Comparison of ENCODE assay signal across 1 cellular context in the genomic region with DNA sequence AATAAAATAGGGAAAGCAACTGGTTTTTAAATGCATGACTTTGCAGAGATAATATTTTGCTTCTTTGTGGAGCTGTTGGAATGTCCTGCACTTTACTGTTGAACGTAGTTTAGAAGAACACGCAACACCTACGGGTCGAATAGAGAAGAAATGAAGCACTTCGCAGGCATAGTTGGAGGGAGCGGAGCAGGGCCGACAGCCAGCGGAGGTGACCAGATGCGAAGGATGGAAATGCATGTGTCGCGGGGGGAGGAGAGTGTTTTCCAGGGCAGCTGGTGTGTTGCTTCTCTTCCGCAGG.
TF ChIP-seq lines count a peak whose summit lies in the region.

No MANE protein-coding gene starts in this region.

TF ChIP-seq in HepG2, 621 proteins besides CTCF, POLR2A, EP300 and RAD21 (continued from another document):
- TF ChIP-seq, protein P1, sequence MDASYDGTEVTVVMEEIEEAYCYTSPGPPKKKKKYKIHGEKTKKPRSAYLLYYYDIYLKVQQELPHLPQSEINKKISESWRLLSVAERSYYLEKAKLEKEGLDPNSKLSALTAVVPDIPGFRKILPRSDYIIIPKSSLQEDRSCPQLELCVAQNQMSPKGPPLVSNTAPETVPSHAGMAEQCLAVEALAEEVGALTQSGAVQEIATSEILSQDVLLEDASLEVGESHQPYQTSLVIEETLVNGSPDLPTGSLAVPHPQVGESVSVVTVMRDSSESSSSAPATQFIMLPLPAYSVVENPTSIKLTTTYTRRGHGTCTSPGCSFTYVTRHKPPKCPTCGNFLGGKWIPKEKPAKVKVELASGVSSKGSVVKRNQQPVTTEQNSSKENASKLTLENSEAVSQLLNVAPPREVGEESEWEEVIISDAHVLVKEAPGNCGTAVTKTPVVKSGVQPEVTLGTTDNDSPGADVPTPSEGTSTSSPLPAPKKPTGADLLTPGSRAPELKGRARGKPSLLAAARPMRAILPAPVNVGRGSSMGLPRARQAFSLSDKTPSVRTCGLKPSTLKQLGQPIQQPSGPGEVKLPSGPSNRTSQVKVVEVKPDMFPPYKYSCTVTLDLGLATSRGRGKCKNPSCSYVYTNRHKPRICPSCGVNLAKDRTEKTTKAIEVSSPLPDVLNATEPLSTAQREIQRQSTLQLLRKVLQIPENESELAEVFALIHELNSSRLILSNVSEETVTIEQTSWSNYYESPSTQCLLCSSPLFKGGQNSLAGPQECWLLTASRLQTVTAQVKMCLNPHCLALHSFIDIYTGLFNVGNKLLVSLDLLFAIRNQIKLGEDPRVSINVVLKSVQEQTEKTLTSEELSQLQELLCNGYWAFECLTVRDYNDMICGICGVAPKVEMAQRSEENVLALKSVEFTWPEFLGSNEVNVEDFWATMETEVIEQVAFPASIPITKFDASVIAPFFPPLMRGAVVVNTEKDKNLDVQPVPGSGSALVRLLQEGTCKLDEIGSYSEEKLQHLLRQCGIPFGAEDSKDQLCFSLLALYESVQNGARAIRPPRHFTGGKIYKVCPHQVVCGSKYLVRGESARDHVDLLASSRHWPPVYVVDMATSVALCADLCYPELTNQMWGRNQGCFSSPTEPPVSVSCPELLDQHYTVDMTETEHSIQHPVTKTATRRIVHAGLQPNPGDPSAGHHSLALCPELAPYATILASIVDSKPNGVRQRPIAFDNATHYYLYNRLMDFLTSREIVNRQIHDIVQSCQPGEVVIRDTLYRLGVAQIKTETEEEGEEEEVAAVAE (CRISPR knock-in tag; IDR thresholded peaks at IDR 0.05; ENCODE audit: borderline replicate concordance) = no peak
- TF ChIP-seq, protein P2, sequence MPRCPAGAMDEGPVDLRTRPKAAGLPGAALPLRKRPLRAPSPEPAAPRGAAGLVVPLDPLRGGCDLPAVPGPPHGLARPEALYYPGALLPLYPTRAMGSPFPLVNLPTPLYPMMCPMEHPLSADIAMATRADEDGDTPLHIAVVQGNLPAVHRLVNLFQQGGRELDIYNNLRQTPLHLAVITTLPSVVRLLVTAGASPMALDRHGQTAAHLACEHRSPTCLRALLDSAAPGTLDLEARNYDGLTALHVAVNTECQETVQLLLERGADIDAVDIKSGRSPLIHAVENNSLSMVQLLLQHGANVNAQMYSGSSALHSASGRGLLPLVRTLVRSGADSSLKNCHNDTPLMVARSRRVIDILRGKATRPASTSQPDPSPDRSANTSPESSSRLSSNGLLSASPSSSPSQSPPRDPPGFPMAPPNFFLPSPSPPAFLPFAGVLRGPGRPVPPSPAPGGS (CRISPR knock-in tag; IDR thresholded peaks at IDR 0.05) = no peak
- TF ChIP-seq ZNF274 (CRISPR knock-in tag; IDR thresholded peaks at IDR 0.05) = no peak
- TF ChIP-seq, protein P3, sequence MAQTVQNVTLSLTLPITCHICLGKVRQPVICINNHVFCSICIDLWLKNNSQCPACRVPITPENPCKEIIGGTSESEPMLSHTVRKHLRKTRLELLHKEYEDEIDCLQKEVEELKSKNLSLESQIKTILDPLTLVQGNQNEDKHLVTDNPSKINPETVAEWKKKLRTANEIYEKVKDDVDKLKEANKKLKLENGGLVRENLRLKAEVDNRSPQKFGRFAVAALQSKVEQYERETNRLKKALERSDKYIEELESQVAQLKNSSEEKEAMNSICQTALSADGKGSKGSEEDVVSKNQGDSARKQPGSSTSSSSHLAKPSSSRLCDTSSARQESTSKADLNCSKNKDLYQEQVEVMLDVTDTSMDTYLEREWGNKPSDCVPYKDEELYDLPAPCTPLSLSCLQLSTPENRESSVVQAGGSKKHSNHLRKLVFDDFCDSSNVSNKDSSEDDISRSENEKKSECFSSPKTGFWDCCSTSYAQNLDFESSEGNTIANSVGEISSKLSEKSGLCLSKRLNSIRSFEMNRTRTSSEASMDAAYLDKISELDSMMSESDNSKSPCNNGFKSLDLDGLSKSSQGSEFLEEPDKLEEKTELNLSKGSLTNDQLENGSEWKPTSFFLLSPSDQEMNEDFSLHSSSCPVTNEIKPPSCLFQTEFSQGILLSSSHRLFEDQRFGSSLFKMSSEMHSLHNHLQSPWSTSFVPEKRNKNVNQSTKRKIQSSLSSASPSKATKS (CRISPR knock-in tag; IDR thresholded peaks at IDR 0.05) = no peak
- peak; percentile 5; the same call in 1 of the 2 replicates for TF ChIP-seq NR2C2 (CRISPR knock-in tag; IDR thresholded peaks at IDR 0.05; ENCODE audit: borderline replicate concordance)
- TF ChIP-seq ZFAT (CRISPR knock-in tag; conservative IDR thresholded peaks at IDR 0.05) = no peak
- TF ChIP-seq RXRA (CRISPR knock-in tag; IDR thresholded peaks at IDR 0.05) = no peak
- TF ChIP-seq ZNF891 (CRISPR knock-in tag; IDR thresholded peaks at IDR 0.05) = no peak
- no peak for TF ChIP-seq ZBTB20 (CRISPR knock-in tag; IDR thresholded peaks at IDR 0.05; ENCODE audit: borderline replicate concordance, low read depth)
- no peak for TF ChIP-seq HMG20A (CRISPR knock-in tag; IDR thresholded peaks at IDR 0.05; ENCODE audit: borderline replicate concordance)
- no peak for TF ChIP-seq POLR2G (IDR thresholded peaks at IDR 0.05; ENCODE audit: low read depth, low read length)
- no peak for TF ChIP-seq GZF1 (CRISPR knock-in tag; IDR thresholded peaks at IDR 0.05)
- TF ChIP-seq XBP1 (CRISPR knock-in tag; IDR thresholded peaks at IDR 0.05) = no peak
- TF ChIP-seq MATR3 (CRISPR knock-in tag; IDR thresholded peaks at IDR 0.05) = no peak
- no peak for TF ChIP-seq RFXANK (CRISPR knock-in tag; IDR thresholded peaks at IDR 0.05)
- TF ChIP-seq, protein P4, sequence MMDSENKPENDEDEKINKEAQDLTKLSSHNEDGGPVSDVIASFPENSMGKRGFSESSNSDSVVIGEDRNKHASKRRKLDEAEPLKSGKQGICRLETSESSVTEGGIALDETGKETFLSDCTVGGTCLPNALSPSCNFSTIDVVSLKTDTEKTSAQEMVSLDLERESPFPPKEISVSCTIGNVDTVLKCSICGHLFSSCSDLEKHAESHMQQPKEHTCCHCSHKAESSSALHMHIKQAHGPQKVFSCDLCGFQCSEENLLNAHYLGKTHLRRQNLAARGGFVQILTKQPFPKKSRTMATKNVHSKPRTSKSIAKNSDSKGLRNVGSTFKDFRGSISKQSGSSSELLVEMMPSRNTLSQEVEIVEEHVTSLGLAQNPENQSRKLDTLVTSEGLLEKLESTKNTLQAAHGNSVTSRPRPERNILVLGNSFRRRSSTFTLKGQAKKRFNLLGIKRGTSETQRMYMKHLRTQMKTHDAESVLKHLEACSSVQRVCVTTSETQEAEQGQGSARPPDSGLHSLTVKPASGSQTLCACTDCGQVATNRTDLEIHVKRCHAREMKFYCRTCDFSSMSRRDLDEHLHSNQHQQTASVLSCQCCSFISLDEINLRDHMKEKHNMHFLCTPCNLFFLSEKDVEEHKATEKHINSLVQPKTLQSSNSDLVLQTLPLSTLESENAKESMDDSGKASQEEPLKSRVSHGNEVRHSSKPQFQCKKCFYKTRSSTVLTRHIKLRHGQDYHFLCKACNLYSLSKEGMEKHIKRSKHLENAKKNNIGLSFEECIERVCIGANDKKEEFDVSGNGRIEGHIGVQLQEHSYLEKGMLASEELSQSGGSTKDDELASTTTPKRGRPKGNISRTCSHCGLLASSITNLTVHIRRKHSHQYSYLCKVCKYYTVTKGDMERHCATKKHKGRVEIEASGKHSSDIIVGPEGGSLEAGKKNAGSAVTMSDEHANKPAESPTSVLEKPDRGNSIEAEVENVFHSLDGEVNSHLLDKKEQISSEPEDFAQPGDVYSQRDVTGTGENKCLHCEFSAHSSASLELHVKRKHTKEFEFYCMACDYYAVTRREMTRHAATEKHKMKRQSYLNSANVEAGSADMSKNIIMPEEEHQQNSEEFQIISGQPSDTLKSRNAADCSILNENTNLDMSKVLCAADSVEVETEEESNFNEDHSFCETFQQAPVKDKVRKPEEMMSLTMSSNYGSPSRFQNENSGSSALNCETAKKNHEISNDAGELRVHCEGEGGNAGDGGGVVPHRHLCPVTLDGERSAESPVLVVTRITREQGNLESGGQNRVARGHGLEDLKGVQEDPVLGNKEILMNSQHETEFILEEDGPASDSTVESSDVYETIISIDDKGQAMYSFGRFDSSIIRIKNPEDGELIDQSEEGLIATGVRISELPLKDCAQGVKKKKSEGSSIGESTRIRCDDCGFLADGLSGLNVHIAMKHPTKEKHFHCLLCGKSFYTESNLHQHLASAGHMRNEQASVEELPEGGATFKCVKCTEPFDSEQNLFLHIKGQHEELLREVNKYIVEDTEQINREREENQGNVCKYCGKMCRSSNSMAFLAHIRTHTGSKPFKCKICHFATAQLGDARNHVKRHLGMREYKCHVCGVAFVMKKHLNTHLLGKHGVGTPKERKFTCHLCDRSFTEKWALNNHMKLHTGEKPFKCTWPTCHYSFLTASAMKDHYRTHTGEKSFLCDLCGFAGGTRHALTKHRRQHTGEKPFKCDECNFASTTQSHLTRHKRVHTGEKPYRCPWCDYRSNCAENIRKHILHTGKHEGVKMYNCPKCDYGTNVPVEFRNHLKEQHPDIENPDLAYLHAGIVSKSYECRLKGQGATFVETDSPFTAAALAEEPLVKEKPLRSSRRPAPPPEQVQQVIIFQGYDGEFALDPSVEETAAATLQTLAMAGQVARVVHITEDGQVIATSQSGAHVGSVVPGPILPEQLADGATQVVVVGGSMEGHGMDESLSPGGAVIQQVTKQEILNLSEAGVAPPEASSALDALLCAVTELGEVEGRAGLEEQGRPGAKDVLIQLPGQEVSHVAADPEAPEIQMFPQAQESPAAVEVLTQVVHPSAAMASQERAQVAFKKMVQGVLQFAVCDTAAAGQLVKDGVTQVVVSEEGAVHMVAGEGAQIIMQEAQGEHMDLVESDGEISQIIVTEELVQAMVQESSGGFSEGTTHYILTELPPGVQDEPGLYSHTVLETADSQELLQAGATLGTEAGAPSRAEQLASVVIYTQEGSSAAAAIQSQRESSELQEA (CRISPR knock-in tag; IDR thresholded peaks at IDR 0.05; ENCODE audit: not compliant biosample characterization) = no peak
- TF ChIP-seq, protein P5, sequence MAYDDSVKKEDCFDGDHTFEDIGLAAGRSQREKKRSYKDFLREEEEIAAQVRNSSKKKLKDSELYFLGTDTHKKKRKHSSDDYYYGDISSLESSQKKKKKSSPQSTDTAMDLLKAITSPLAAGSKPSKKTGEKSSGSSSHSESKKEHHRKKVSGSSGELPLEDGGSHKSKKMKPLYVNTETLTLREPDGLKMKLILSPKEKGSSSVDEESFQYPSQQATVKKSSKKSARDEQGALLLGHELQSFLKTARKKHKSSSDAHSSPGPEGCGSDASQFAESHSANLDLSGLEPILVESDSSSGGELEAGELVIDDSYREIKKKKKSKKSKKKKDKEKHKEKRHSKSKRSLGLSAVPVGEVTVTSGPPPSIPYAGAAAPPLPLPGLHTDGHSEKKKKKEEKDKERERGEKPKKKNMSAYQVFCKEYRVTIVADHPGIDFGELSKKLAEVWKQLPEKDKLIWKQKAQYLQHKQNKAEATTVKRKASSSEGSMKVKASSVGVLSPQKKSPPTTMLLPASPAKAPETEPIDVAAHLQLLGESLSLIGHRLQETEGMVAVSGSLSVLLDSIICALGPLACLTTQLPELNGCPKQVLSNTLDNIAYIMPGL (CRISPR knock-in tag; IDR thresholded peaks at IDR 0.05; ENCODE audit: borderline replicate concordance in 1 of 2, low read depth in 1 of 2) = 0 out of 4 replicates have a peak, but pooled peaks of 1 of the 2 experiments have one; percentile 16
- TF ChIP-seq ZMYM3 (CRISPR knock-in tag; IDR thresholded peaks at IDR 0.05) = no peak
- no peak for TF ChIP-seq MAFK (conservative IDR thresholded peaks at IDR 0.05 in 1 of 2, IDR thresholded peaks at IDR 0.05 in 1 of 2; ENCODE audit: low read length in 2 of 2)
- TF ChIP-seq KMT2A (CRISPR knock-in tag; IDR thresholded peaks at IDR 0.05) = peak; percentile 30; the same call in 1 of the 2 replicates
- TF ChIP-seq ZNF224 (CRISPR knock-in tag; IDR thresholded peaks at IDR 0.05) = no peak
- TF ChIP-seq, protein P6, sequence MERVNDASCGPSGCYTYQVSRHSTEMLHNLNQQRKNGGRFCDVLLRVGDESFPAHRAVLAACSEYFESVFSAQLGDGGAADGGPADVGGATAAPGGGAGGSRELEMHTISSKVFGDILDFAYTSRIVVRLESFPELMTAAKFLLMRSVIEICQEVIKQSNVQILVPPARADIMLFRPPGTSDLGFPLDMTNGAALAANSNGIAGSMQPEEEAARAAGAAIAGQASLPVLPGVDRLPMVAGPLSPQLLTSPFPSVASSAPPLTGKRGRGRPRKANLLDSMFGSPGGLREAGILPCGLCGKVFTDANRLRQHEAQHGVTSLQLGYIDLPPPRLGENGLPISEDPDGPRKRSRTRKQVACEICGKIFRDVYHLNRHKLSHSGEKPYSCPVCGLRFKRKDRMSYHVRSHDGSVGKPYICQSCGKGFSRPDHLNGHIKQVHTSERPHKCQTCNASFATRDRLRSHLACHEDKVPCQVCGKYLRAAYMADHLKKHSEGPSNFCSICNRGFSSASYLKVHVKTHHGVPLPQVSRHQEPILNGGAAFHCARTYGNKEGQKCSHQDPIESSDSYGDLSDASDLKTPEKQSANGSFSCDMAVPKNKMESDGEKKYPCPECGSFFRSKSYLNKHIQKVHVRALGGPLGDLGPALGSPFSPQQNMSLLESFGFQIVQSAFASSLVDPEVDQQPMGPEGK (CRISPR knock-in tag; IDR thresholded peaks at IDR 0.05) = peak; percentile 5; the same call in 1 of the 2 replicates
- 0 out of 2 replicates have a peak, but pooled peaks have one; percentile 12 for TF ChIP-seq ZNF510 (CRISPR knock-in tag; IDR thresholded peaks at IDR 0.05; ENCODE audit: low read depth)
- TF ChIP-seq SIN3A (IDR thresholded peaks at IDR 0.05; ENCODE audit: borderline replicate concordance, low read depth, low read length) = no peak
